ENCODE assay signal across 14 cellular contexts in genomic region chr20:49395659-49396058, GRCh38.
"Had no signal": no experiment of that assay in that cellular context is flagged by ENCODE, and none has a peak within 500 bp of the region (broad histone marks: within the 10 kb centered on the region; RNA-seq: fewer than 3 reads in every experiment).

No MANE protein-coding gene starts in this region.

- ATAC-seq: activated CD4-positive, CD25-positive, alpha-beta regulatory T cell treated with anti-CD3 and anti-CD28 coated beads, Interleukin-2, amount 50 U/mL, for 24 hours had no signal

- H3K36me3 Mint-ChIP-seq: activated naive CD8-positive, alpha-beta T cell treated with anti-CD3 and anti-CD28 coated beads for 36 hours; naive B cell; type B pancreatic cell had no signal

- H3K36me3 ChIP-seq: neutrophil had no signal

- H3K27ac Mint-ChIP-seq: activated naive CD8-positive, alpha-beta T cell treated with anti-CD3 and anti-CD28 coated beads for 36 hours; activated T-cell treated with anti-CD3 and anti-CD28 coated beads, Interleukin-2, amount 50 U/mL, for 24 hours; progenitor cell of endocrine pancreas; stimulated activated naive CD8-positive, alpha-beta T cell treated with anti-CD3 and anti-CD28 coated beads, Interleukin-15, Interleukin-2, amounts not matched to agents 100 ng/mL and 50 ng/mL, for 24 hours; type B pancreatic cell had no signal

- FAIRE-seq: bronchial epithelial cell had no signal

- DNase-seq: activated effector memory CD4-positive, alpha-beta T cell treated with anti-CD3 and anti-CD28 coated beads, Interleukin-2, amount 50 U/mL, for 16 hours; activated naive CD8-positive, alpha-beta T cell treated with anti-CD3 and anti-CD28 coated beads for 36 hours; activated T-cell treated with anti-CD3 and anti-CD28 coated beads, Interleukin-2, amount 50 U/mL, for 24 hours; effector CD4-positive, alpha-beta T cell; hypothalamus; naive B cell; stimulated activated CD4-positive, alpha-beta T cell treated with anti-CD3 and anti-CD28 coated beads, Interleukin-4, amount 100 ng/mL, for 1 hour; stimulated activated CD8-positive, alpha-beta memory T cell treated with anti-CD3 and anti-CD28 coated beads, Interleukin-4, amount 100 ng/mL, for 48 hours had no signal

- H3K4me3 Mint-ChIP-seq: activated naive CD8-positive, alpha-beta T cell treated with anti-CD3 and anti-CD28 coated beads for 36 hours; activated T-cell treated with anti-CD3 and anti-CD28 coated beads, Interleukin-2, amount 50 U/mL, for 24 hours; naive B cell; stimulated activated naive CD8-positive, alpha-beta T cell treated with anti-CD3 and anti-CD28 coated beads, Interleukin-15, Interleukin-2, amounts not matched to agents 100 ng/mL and 50 ng/mL, for 24 hours; type B pancreatic cell had no signal

- H3K27ac ChIP-seq: neutrophil had no signal

- H3K4me1 Mint-ChIP-seq: activated naive CD8-positive, alpha-beta T cell treated with anti-CD3 and anti-CD28 coated beads for 36 hours; naive B cell had no signal

- H3K9me3 Mint-ChIP-seq: activated naive CD8-positive, alpha-beta T cell treated with anti-CD3 and anti-CD28 coated beads for 36 hours; activated T-cell treated with anti-CD3 and anti-CD28 coated beads, Interleukin-2, amount 50 U/mL, for 24 hours; stimulated activated naive CD8-positive, alpha-beta T cell treated with anti-CD3 and anti-CD28 coated beads, Interleukin-15, Interleukin-2, amounts not matched to agents 100 ng/mL and 50 ng/mL, for 24 hours; type B pancreatic cell had no signal

- H3K9me3 ChIP-seq: neutrophil had no signal
